ENCODE assay signal across 8 cellular contexts in genomic region chr11:73242291-73243092, GRCh38. TPM values are rescaled to one million over a fixed set of nuclear protein-coding genes. Genes with fewer than 3 reads are reported as not detected.
A peak's percentile ranks its signal among the peaks of the same experiment; 100 is the strongest.
DNase-seq lines count a peak whose midpoint lies in the region; ATAC-seq and TF ChIP-seq lines count a peak whose summit lies in the region.

No MANE protein-coding gene starts in this region.

- peaks cover 31% of the 10 kb centered on the region for H3K4me1 Mint-ChIP-seq in type B pancreatic cell (ENCODE audit: unreplicated experiment)

- no peak overlapping the region; the same call in 1 of the 2 replicates for H3K4me2 ChIP-seq in SK-N-SH

- intact Hi-C loops in heart left ventricle (cut with DNase I) (loop anchor here (1.0 to 10.0 kb wide), 14 partner anchors 45 to 520 kb away; no protein-coding TSS in a partner anchor), posterior vena cava (cut with DNase I) (loop anchor here (2.0 to 10.0 kb wide), 4 partner anchors 45 to 418 kb away; no protein-coding TSS in a partner anchor)

- TF ChIP-seq POLR2A in heart left ventricle (IDR thresholded peaks at IDR 0.05), result no peak

- CTCF ChIA-PET in SK-N-SH (lab: Yijun Ruan, JAX), result interaction anchor here (0.5 to 11.6 kb wide), 50 partner anchors 9 to 874 kb away, joined by 3 to 283 read pairs (median 4); partner anchors contain the start of genes ATG16L2 and P2RY6

- H3K9me3 ChIP-seq in BE2C (no peaks in the 10 kb centered on the region), SK-N-SH (no peaks in the 10 kb centered on the region), heart left ventricle (no peaks in the 10 kb centered on the region)

- H3K9me2 ChIP-seq in SK-N-SH, result no peaks in the 10 kb centered on the region

- POLR2A ChIA-PET in SK-N-SH (lab: Yijun Ruan, JAX), result interaction anchor here (0.8 kb wide), 1 partner anchor 30 kb away, joined by 6 read pairs; the partner anchor contains the start of gene P2RY6

- DNase-seq in BE2C (peak; percentile 89), GM19238 (ENCODE audit: insufficient read length, low spot score) (peak; percentile 83), M059J (ENCODE audit: low read depth) (peak; percentile 76), SK-N-SH (peak; percentile 88), heart left ventricle (peak; percentile 68 to 87 (median 78)), posterior vena cava (ENCODE audit: low spot score) (peak; percentile 88), type B pancreatic cell (ENCODE audit: extremely low spot score, unreplicated experiment) (peak; percentile 89)
- peak; percentile 38 for DNase-seq in activated naive CD8-positive, alpha-beta T cell treated with anti-CD3 and anti-CD28 coated beads, Interleukin-2, amount 50 U/mL, for 16 hours (ENCODE audit: low read depth, low spot score)

- H4K20me1 ChIP-seq in SK-N-SH (ENCODE audit: insufficient read depth), result no peaks in the 10 kb centered on the region

- no peaks in the 10 kb centered on the region for H3F3A ChIP-seq in SK-N-SH (replicated peaks; ENCODE audit: insufficient read depth)

- 18% methylated on average over 10 of the region's 12 CpGs for WGBS in SK-N-SH (ENCODE audit: low lambda C conversion rate)
- WGBS in heart left ventricle, 4 donors, result 18 to 21% (median 19%) methylated on average over 9 to 12 of the region's 12 CpGs

- H3K27ac Mint-ChIP-seq in type B pancreatic cell, result peak overlapping the region; percentile 16

- H3K27me3 Mint-ChIP-seq in type B pancreatic cell, result no peaks in the 10 kb centered on the region

- H3K27me3 ChIP-seq in BE2C (no peaks in the 10 kb centered on the region), SK-N-SH (ENCODE audit: insufficient read depth) (no peaks in the 10 kb centered on the region), heart left ventricle (no peaks in the 10 kb centered on the region)

- no peaks in the 10 kb centered on the region for H3K36me3 ChIP-seq in BE2C
- no peaks in the 10 kb centered on the region for H3K36me3 ChIP-seq in SK-N-SH (replicated peaks in 1 of 2; ENCODE audit: control insufficient read depth in 1 of 2, insufficient read depth in 2 of 2, low read length in 1 of 2)
- H3K36me3 ChIP-seq in heart left ventricle, result no peaks in the 10 kb centered on the region

- peak overlapping the region; percentile 55 for H3K4me3 Mint-ChIP-seq in type B pancreatic cell

- TF ChIP-seq RAD21 in SK-N-SH (IDR thresholded peaks at IDR 0.05; ENCODE audit: low read length), result peak; percentile 78

- TF ChIP-seq CTCF in BE2C (IDR thresholded peaks at IDR 0.05; ENCODE audit: low read depth, low read length), result peak; percentile 95
- TF ChIP-seq CTCF in SK-N-SH (IDR thresholded peaks at IDR 0.05), result peak; percentile 95
- TF ChIP-seq CTCF in heart left ventricle (IDR thresholded peaks at IDR 0.05), result peak; percentile 80 to 96 (median 90)
- peak; percentile 96 for TF ChIP-seq CTCF in type B pancreatic cell (conservative IDR thresholded peaks at IDR 0.05)

- no peaks in the 10 kb centered on the region for H3K9me3 Mint-ChIP-seq in type B pancreatic cell

- H3K4me1 ChIP-seq in BE2C, result peaks cover 34% of the 10 kb centered on the region
- H3K4me1 ChIP-seq in SK-N-SH (ENCODE audit: control insufficient read depth in 1 of 2, insufficient read depth in 2 of 2, low read depth in 1 of 2, low read length in 1 of 2), result peaks cover 0 to 27% of the 10 kb centered on the region in 2 experiments; a peak in 2 of 4 replicates
- peaks cover 12 to 60% (median 46%) of the 10 kb centered on the region in 12 donors for H3K4me1 ChIP-seq in heart left ventricle

- H2AFZ ChIP-seq in SK-N-SH (ENCODE audit: low read depth), result peak overlapping the region; percentile 57

- TF ChIP-seq EP300 in SK-N-SH (IDR thresholded peaks at IDR 0.05; ENCODE audit: borderline replicate concordance in 1 of 2, low read depth in 1 of 2, low read length in 1 of 2), result no peak

- H3K79me2 ChIP-seq in SK-N-SH (ENCODE audit: insufficient read depth), result no peaks in the 10 kb centered on the region

- peak overlapping the region; percentile 8 to 64; a peak in 2 of 4 replicates for H3K27ac ChIP-seq in SK-N-SH (ENCODE audit: low read depth in 2 of 2, low read length in 1 of 2)
- peak overlapping the region in 7 of 12 donors; percentile 14 to 86 (median 60) for H3K27ac ChIP-seq in heart left ventricle

- H3K9ac ChIP-seq in SK-N-SH, result no peak overlapping the region

- H3K4me3 ChIP-seq in BE2C (ENCODE audit: low read depth, low read length) (peak overlapping the region; percentile 61), SK-N-SH (ENCODE audit: low read depth in 2 of 2, low read length in 1 of 2) (peak overlapping the region; percentile 20 to 35; a peak in 3 of 4 replicates), heart left ventricle (peak overlapping the region in 8 of 12 donors; percentile 11 to 41 (median 20))

- peak; percentile 35 to 52 (median 46) for ATAC-seq in heart left ventricle

- H3K36me3 Mint-ChIP-seq in type B pancreatic cell, result no peaks in the 10 kb centered on the region

TF ChIP-seq in SK-N-SH, 30 proteins besides CTCF, POLR2A, EP300 and RAD21 (continues in another document):
- TF ChIP-seq REST (IDR thresholded peaks at IDR 0.05; ENCODE audit: low read depth, low read length) (no peak), TAF1 (IDR thresholded peaks at IDR 0.05; ENCODE audit: borderline replicate concordance, low read depth, low read length) (peak; percentile 59), ELF1 (IDR thresholded peaks at IDR 0.05) (peak; percentile 89), SMC3 (IDR thresholded peaks at IDR 0.05; ENCODE audit: low read depth, low read length) (peak; percentile 80), JUND (IDR thresholded peaks at IDR 0.05) (no peak), POLR2AphosphoS5 (IDR thresholded peaks at IDR 0.05; ENCODE audit: low read depth, low read length) (no peak; the same call in 1 of the 2 replicates), RCOR1 (IDR thresholded peaks at IDR 0.05; ENCODE audit: low read length) (peak; percentile 45; the same call in 1 of the 2 replicates), FOXJ3 (CRISPR knock-in tag; IDR thresholded peaks at IDR 0.05) (0 out of 2 replicates have a peak, but pooled peaks have one; percentile 26)
- TF ChIP-seq, protein P1, sequence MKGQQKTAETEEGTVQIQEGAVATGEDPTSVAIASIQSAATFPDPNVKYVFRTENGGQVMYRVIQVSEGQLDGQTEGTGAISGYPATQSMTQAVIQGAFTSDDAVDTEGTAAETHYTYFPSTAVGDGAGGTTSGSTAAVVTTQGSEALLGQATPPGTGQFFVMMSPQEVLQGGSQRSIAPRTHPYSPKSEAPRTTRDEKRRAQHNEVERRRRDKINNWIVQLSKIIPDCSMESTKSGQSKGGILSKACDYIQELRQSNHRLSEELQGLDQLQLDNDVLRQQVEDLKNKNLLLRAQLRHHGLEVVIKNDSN (IDR thresholded peaks at IDR 0.05; ENCODE audit: borderline replicate concordance, low read depth), result no peak

RNA-seq across cellular contexts. Expression of gene P2RY2, which starts 24.4 kb away (rescaled TPM):
- 0.28 TPM for polyA plus RNA-seq in BE2C (2012; ENCODE audit: insufficient read depth, insufficient read length, low read depth)
- 0.30 and 0.84 TPM in 2 replicates for total RNA-seq in M059J (2014; rRNA removed; shearing (Covaris generic))
- polyA plus RNA-seq in SK-N-SH (2012; rRNA removed) (0.12 and 0.13 TPM in 2 replicates), heart left ventricle (10 to 100 TPM in 1 of 2 donors, 1 to 10 TPM in 1; 8.5 to 20.0 TPM)
- 0.05 and 0.07 TPM in 2 replicates for polyA plus RNA-seq in SK-N-SH (2012; cell fraction: cytosol; rRNA removed)
- polyA plus RNA-seq in SK-N-SH (2012; cell fraction: nucleus; rRNA removed), result 0.02 and 0.14 TPM in 2 replicates
- total RNA-seq in heart left ventricle (10 to 100 TPM; 10.2 to 28.3 (median 14.7) TPM), posterior vena cava (1 to 10 TPM in 1 of 2 donors, under 1 TPM in 1; 0.74 to 3.1 TPM), type B pancreatic cell (ENCODE audit: low replicate concordance) (12.1 and 25.3 TPM in 2 replicates)

RNA-seq across cellular contexts. Expression of gene P2RY6, which starts 29.6 kb away (rescaled TPM):
- polyA plus RNA-seq in BE2C (2012; ENCODE audit: insufficient read depth, insufficient read length, low read depth), result 6.5 TPM
- total RNA-seq in M059J (2014; rRNA removed; shearing (Covaris generic)), result 3.3 and 5.6 TPM in 2 replicates
- polyA plus RNA-seq in SK-N-SH (2012; rRNA removed) (0.15 and 0.16 TPM in 2 replicates), heart left ventricle (1 to 10 TPM; 1.2 to 2.3 TPM)
- polyA plus RNA-seq in SK-N-SH (2012; cell fraction: cytosol; rRNA removed), result 0.09 and 0.31 TPM in 2 replicates
- 0.26 and 0.27 TPM in 2 replicates for polyA plus RNA-seq in SK-N-SH (2012; cell fraction: nucleus; rRNA removed)
- total RNA-seq in heart left ventricle (10 to 100 TPM in 1 of 9 donors, 1 to 10 TPM in 7, under 1 TPM in 1; 0.56 to 17.7 (median 2.0) TPM), posterior vena cava (1 to 10 TPM; 2.5 to 4.9 TPM), type B pancreatic cell (ENCODE audit: low replicate concordance) (3.0 and 14.8 TPM in 2 replicates)

Comparison
In these comparisons a context has a peak if more than half of its experiments do, and no peak if none do; other contexts are left out.
1. Peak in every context shown above with its lines: DNase-seq, ATAC-seq, H3K4me3 ChIP-seq and H3K27ac ChIP-seq.
2. DNase-seq: peak in every context shown above with its lines; median percentile 89 in BE2C; 89 in type B pancreatic cell; 88 in SK-N-SH; 88 in posterior vena cava; 83 in GM19238; 78 in heart left ventricle; 76 in M059J; 38 in activated naive CD8-positive, alpha-beta T cell treated with anti-CD3 and anti-CD28 coated beads, Interleukin-2, amount 50 U/mL, for 16 hours.